8 cellular contexts compared by ENCODE assay signal in the genomic region with DNA sequence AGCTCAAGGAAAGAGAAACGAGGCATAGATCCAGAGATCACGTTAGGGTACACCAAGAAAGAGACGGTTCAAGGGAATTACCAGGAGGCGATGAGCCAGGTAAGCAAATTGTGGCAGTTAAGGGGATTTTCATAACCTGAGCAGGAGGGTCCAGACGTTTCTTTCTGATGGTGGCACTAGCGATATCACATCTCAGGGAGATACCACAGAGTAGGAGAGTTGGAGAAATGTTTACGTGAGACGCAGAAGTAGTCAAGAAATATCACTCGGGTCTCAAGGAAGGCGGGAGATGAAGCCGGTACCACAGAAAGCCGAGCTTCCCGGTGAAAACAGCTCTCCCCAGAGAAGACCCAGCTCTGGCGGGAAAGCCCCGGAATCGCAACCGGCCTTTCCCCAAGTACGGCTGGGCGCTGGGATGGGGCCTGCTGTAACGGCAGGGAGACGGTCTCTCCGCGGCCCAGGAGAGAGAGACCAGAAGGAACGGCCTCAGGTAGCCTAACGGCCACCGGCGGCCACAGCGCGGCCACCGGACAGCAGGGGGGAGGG. TPM values are rescaled to one million over a fixed set of nuclear protein-coding genes. Genes with fewer than 3 reads are reported as not detected.
DNase-seq lines count a peak whose midpoint lies in the region; ATAC-seq and TF ChIP-seq lines count a peak whose summit lies in the region.

No MANE protein-coding gene starts in this region.

- no peaks in the 10 kb centered on the region for H3K27me3 Mint-ChIP-seq in activated T-helper 17 cell treated with anti-CD3 and anti-CD28 coated beads, Interleukin-2, amount 50 U/mL, for 72 hours

- peak; percentile 38 for DNase-seq in DMS153 treated with DMSO at 0.1 percent for 48 hours (lab: John Stamatoyannopoulos, UW; ENCODE audit: unreplicated experiment)
- no peak for DNase-seq in DMS153 (lab: John Stamatoyannopoulos, UW)
- peak; percentile 60 for DNase-seq in NCI-H748 (lab: John Stamatoyannopoulos, UW; ENCODE audit: unreplicated experiment)
- DNase-seq in foreskin keratinocyte, result peak; percentile 17 to 28
- no peak for DNase-seq in cerebellar nuclear complex (lab: John Stamatoyannopoulos, UW)

- H3K4me1 Mint-ChIP-seq in activated T-helper 17 cell treated with anti-CD3 and anti-CD28 coated beads, Interleukin-2, amount 50 U/mL, for 72 hours, result peaks cover 41% of the 10 kb centered on the region

- ATAC-seq in HG02884 (IDR thresholded peaks at IDR 0.05; ENCODE audit: unreplicated experiment) (peak; percentile 30), foreskin keratinocyte (peak; percentile 65)
- peak; percentile 59 for ATAC-seq in activated T-helper 17 cell treated with anti-CD3 and anti-CD28 coated beads, Interleukin-2, amount 50 U/mL, for 72 hours (replicated peaks)

- H3K36me3 ChIP-seq in rectal smooth muscle tissue (ENCODE audit: control insufficient read depth, insufficient read depth, low read length), result no peaks in the 10 kb centered on the region

- peaks cover 6% of the 10 kb centered on the region for H3K4me1 ChIP-seq in foreskin keratinocyte
- H3K4me1 ChIP-seq in rectal smooth muscle tissue (ENCODE audit: control insufficient read depth, insufficient read depth, low read length), result peaks cover 15% of the 10 kb centered on the region

- no peaks in the 10 kb centered on the region for H3K9me3 Mint-ChIP-seq in activated T-helper 17 cell treated with anti-CD3 and anti-CD28 coated beads, Interleukin-2, amount 50 U/mL, for 72 hours

- TF ChIP-seq CTCF in foreskin keratinocyte (conservative IDR thresholded peaks at IDR 0.05), result no peak

- H3K4me3 ChIP-seq in rectal smooth muscle tissue (ENCODE audit: low read length), result peak overlapping the region; percentile 98

- H3K27ac Mint-ChIP-seq in activated T-helper 17 cell treated with anti-CD3 and anti-CD28 coated beads, Interleukin-2, amount 50 U/mL, for 72 hours, result peak overlapping the region; percentile 99

- H3K27me3 ChIP-seq in foreskin keratinocyte, result no peaks in the 10 kb centered on the region
- no peaks in the 10 kb centered on the region for H3K27me3 ChIP-seq in rectal smooth muscle tissue (ENCODE audit: control insufficient read depth, insufficient read depth, low read length)

- H3K4me3 Mint-ChIP-seq in activated T-helper 17 cell treated with anti-CD3 and anti-CD28 coated beads, Interleukin-2, amount 50 U/mL, for 72 hours, result peak overlapping the region; percentile 95

- peak overlapping the region; percentile 94 for H3K9ac ChIP-seq in rectal smooth muscle tissue (ENCODE audit: low read length)

- peaks cover 17% of the 10 kb centered on the region for H3K36me3 Mint-ChIP-seq in activated T-helper 17 cell treated with anti-CD3 and anti-CD28 coated beads, Interleukin-2, amount 50 U/mL, for 72 hours (ENCODE audit: low read depth)

- peak overlapping the region; percentile 86 for H3K27ac ChIP-seq in foreskin keratinocyte
- H3K27ac ChIP-seq in rectal smooth muscle tissue (ENCODE audit: low read depth, low read length), result peak overlapping the region; percentile 98

RNA-seq across cellular contexts. Expression of a gene that starts 0.5 kb away (rescaled TPM):
- 10 to 100 TPM; 37.5 to 42.3 TPM for total RNA-seq in activated T-helper 17 cell treated with anti-CD3 and anti-CD28 coated beads, Interleukin-2, amount 50 U/mL, for 72 hours
- 18.3 and 20.8 TPM in 2 replicates for total RNA-seq in foreskin keratinocyte
- polyA plus RNA-seq in foreskin keratinocyte, result 4.7 and 6.1 TPM in 2 replicates

RNA-seq across cellular contexts. Expression of a gene that starts 13.8 kb away (rescaled TPM):
- 10 to 100 TPM; 57.3 to 83.3 TPM for total RNA-seq in activated T-helper 17 cell treated with anti-CD3 and anti-CD28 coated beads, Interleukin-2, amount 50 U/mL, for 72 hours
- total RNA-seq in foreskin keratinocyte, result 55.4 and 56.8 TPM in 2 replicates
- 33.9 and 38.3 TPM in 2 replicates for polyA plus RNA-seq in foreskin keratinocyte

RNA-seq across cellular contexts. Expression of a gene that starts 51.9 kb away (rescaled TPM):
- total RNA-seq in activated T-helper 17 cell treated with anti-CD3 and anti-CD28 coated beads, Interleukin-2, amount 50 U/mL, for 72 hours, result 10 to 100 TPM; 22.6 to 35.7 TPM
- total RNA-seq in foreskin keratinocyte, result 12.0 and 13.6 TPM in 2 replicates
- 6.7 and 7.6 TPM in 2 replicates for polyA plus RNA-seq in foreskin keratinocyte

Comparison
In these comparisons a context has a peak if more than half of its experiments do, and no peak if none do; other contexts are left out.
1. DNase-seq: peak in DMS153 treated with DMSO at 0.1 percent for 48 hours (single experiment), NCI-H748 (single experiment) and foreskin keratinocyte (2 of 2); none in DMS153 (single experiment) and cerebellar nuclear complex (0 of 2).
2. Peak in every context shown above with its lines, with median percentiles within 50 percentile points of each other: ATAC-seq.